ENCODE assay signal across 1 cellular context in the genomic region with DNA sequence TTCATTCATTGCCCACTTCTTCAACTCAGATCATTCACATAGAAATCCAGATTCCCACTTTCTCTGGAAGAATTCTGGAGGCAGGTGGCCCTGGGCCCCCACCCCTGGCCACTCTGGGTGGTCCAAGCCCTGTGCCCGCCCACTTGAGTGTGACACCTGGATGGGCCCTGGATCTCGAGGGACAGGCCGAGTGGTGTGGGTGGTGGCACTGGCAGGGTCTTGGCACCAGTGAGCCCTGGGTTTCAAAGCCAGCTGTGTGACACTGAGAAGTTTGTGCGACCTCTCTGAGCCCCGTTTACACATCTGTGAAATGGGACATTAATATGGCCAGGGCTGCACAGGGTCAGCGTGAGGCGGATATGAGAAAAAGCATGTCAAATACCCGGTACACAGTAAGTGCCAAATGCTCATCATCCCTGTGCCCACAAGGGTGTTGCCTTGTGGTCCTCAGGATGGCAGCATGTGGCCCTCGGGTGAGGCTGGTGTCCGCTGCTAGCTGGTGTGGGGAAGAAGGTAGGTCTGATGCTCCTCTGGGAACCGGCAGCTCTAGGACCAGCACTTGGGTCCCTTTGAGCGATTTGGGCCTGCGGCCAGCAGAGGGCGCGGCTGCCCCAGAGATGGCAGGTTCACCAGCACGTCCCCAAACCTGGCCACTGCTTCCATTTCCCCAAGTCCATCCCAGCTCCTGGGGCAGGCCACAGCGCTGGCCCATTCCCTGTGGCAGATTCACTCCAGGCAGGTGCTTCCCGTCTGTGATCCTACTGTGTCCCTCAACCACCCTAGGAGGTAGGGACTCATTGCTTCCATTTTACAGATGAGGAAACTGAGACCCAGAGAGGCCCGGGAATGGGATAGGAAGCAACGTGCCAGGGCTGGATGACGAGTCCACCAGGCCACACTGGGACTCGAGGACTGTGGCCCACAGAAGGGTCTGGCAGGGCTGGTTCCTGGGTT.
TF ChIP-seq lines count a peak whose summit lies in the region.

No MANE protein-coding gene starts in this region.

TF ChIP-seq in HEK293, 187 proteins besides CTCF, POLR2A, EP300 and RAD21 (continued from another document):
- TF ChIP-seq ZNF23 (tag by site-specific recombination; IDR thresholded peaks at IDR 0.05; ENCODE audit: borderline replicate concordance) = no peak
- no peak for TF ChIP-seq ZNF530 (tag by site-specific recombination; IDR thresholded peaks at IDR 0.05; ENCODE audit: low read depth)
- TF ChIP-seq PRDM1 (tag by site-specific recombination; IDR thresholded peaks at IDR 0.05) = no peak
- 0 out of 2 replicates have a peak, but pooled peaks have one; percentile 50 for TF ChIP-seq ZNF768 (tag by site-specific recombination; IDR thresholded peaks at IDR 0.05)
- TF ChIP-seq, protein P1, sequence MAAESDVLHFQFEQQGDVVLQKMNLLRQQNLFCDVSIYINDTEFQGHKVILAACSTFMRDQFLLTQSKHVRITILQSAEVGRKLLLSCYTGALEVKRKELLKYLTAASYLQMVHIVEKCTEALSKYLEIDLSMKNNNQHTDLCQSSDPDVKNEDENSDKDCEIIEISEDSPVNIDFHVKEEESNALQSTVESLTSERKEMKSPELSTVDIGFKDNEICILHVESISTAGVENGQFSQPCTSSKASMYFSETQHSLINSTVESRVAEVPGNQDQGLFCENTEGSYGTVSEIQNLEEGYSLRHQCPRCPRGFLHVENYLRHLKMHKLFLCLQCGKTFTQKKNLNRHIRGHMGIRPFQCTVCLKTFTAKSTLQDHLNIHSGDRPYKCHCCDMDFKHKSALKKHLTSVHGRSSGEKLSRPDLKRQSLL (tag by site-specific recombination; IDR thresholded peaks at IDR 0.05) = no peak
- TF ChIP-seq, protein P2, sequence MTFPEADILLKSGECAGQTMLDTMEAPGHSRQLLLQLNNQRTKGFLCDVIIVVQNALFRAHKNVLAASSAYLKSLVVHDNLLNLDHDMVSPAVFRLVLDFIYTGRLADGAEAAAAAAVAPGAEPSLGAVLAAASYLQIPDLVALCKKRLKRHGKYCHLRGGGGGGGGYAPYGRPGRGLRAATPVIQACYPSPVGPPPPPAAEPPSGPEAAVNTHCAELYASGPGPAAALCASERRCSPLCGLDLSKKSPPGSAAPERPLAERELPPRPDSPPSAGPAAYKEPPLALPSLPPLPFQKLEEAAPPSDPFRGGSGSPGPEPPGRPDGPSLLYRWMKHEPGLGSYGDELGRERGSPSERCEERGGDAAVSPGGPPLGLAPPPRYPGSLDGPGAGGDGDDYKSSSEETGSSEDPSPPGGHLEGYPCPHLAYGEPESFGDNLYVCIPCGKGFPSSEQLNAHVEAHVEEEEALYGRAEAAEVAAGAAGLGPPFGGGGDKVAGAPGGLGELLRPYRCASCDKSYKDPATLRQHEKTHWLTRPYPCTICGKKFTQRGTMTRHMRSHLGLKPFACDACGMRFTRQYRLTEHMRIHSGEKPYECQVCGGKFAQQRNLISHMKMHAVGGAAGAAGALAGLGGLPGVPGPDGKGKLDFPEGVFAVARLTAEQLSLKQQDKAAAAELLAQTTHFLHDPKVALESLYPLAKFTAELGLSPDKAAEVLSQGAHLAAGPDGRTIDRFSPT (tag by site-specific recombination; IDR thresholded peaks at IDR 0.05) = no peak
- TF ChIP-seq, protein P3, sequence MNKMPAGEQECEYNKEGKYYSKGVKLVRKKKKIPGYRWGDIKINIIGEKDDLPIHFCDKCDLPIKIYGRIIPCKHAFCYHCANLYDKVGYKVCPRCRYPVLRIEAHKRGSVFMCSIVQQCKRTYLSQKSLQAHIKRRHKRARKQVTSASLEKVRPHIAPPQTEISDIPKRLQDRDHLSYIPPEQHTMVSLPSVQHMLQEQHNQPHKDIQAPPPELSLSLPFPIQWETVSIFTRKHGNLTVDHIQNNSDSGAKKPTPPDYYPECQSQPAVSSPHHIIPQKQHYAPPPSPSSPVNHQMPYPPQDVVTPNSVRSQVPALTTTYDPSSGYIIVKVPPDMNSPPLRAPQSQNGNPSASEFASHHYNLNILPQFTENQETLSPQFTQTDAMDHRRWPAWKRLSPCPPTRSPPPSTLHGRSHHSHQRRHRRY (tag by site-specific recombination; IDR thresholded peaks at IDR 0.05) = no peak
- TF ChIP-seq ZNF654 (tag by site-specific recombination; IDR thresholded peaks at IDR 0.05; ENCODE audit: low read depth) = peak; percentile 87
- 0 out of 2 replicates have a peak, but pooled peaks have one; percentile 40 for TF ChIP-seq ZNF660 (tag by site-specific recombination; IDR thresholded peaks at IDR 0.05)
- TF ChIP-seq ZNF202 (tag by site-specific recombination; IDR thresholded peaks at IDR 0.05; ENCODE audit: borderline replicate concordance) = no peak
